ENCODE assay signal across 13 cellular contexts in genomic region chr22:46102752-46103151, GRCh38. TPM values are rescaled to one million over a fixed set of nuclear protein-coding genes. Genes with fewer than 3 reads are reported as not detected.
DNase-seq lines count a peak whose midpoint lies in the region; ATAC-seq and TF ChIP-seq lines count a peak whose summit lies in the region.
"Had no signal": no experiment of that assay in that cellular context is flagged by ENCODE, and none has a peak within 500 bp of the region (broad histone marks: within the 10 kb centered on the region; RNA-seq: fewer than 3 reads in every experiment).

No MANE protein-coding gene starts in this region.

- peak overlapping the region; percentile 89 for H3K27ac ChIP-seq in Panc1 (ENCODE audit: low read length)
- H3K27ac ChIP-seq in caudate nucleus (ENCODE audit: low read depth, low read length), result peak overlapping the region; percentile 97
- peak overlapping the region; percentile 87 to 92 for H3K27ac ChIP-seq in thoracic aorta

- H3K9ac ChIP-seq in mucosa of stomach (ENCODE audit: low read length), result peak overlapping the region; percentile 22

- BruUV-seq in Panc1 (replicated peaks; lab: Mats Ljungman, UMichigan), result no TSS peak

- DNase-seq in Panc1 (ENCODE audit: low read depth, low spot score) (no peak), caudate nucleus (lab: John Stamatoyannopoulos, UW) (peak in 5 of 61 donors; percentile 33 to 52 (median 44)), thoracic aorta (ENCODE audit: low spot score) (no peak), GOT3 (lab: John Stamatoyannopoulos, UW) (no peak), AML-193 (lab: John Stamatoyannopoulos, UW) (no peak)
- DNase-seq: activated effector memory CD4-positive, alpha-beta T cell treated with anti-CD3 and anti-CD28 coated beads, Interleukin-2, amount 50 U/mL, for 16 hours; DMS 273 treated with DMSO at 0.1 percent for 48 hours; midbrain; NCI-H510A; stimulated activated naive CD8-positive, alpha-beta T cell treated with anti-CD3 and anti-CD28 coated beads, Interleukin-15, amount 100 ng/mL, for 72 hours had no signal

- no peaks in the 10 kb centered on the region for H3K9me3 ChIP-seq in Panc1 (ENCODE audit: control insufficient read depth, insufficient read depth, low read depth, low read length)
- H3K9me3 ChIP-seq in mucosa of stomach (ENCODE audit: control insufficient read depth, low read length), result no peaks in the 10 kb centered on the region
- no peaks in the 10 kb centered on the region for H3K9me3 ChIP-seq in thoracic aorta

- TF ChIP-seq CTCF in Panc1 (IDR thresholded peaks at IDR 0.05) (no peak), thoracic aorta (IDR thresholded peaks at IDR 0.05) (no peak)

- CTCF ChIA-PET in Panc1 (lab: Charles Lee), result no interaction called here

- H3K4me1 ChIP-seq in Panc1 (ENCODE audit: control insufficient read depth, insufficient read depth, low read length) (peaks cover 89% of the 10 kb centered on the region), mucosa of stomach (ENCODE audit: control insufficient read depth, insufficient read depth, low read length) (peaks cover 74% of the 10 kb centered on the region), thoracic aorta (ENCODE audit: control insufficient read depth in 1 of 2, low read depth in 2 of 2) (peaks cover 52 to 100% of the 10 kb centered on the region in 2 donors)

- H3K36me3 ChIP-seq in Panc1 (ENCODE audit: control insufficient read depth, insufficient read depth, low read length) (peaks cover 2% of the 10 kb centered on the region; the same call in 1 of the 2 replicates), mucosa of stomach (ENCODE audit: control insufficient read depth, insufficient read depth, low read length) (peaks cover 51% of the 10 kb centered on the region), thoracic aorta (peaks cover 49% of the 10 kb centered on the region)

- intact Hi-C loops in Panc1 (cut with micrococcal nuclease; ENCODE audit: unreplicated experiment), result no loop called here

- no peak overlapping the region for H3K4me3 ChIP-seq in Panc1 (ENCODE audit: low read depth in 2 of 2, low read length in 2 of 2)
- no peak overlapping the region for H3K4me3 ChIP-seq in mucosa of stomach (ENCODE audit: low read length)
- no peak overlapping the region for H3K4me3 ChIP-seq in thoracic aorta

- ATAC-seq in Panc1 (no peak), thoracic aorta (ENCODE audit: insufficient number of reproducible peaks, low FRiP score, low read depth) (no peak), GM19467 (IDR thresholded peaks at IDR 0.05; ENCODE audit: unreplicated experiment) (no peak)
- ATAC-seq: HepG2; stimulated activated naive CD8-positive, alpha-beta T cell treated with anti-CD3 and anti-CD28 coated beads, Interleukin-15, amount 100 ng/mL, for 72 hours had no signal

- in situ Hi-C loops in Panc1 (cut with HindIII; ENCODE audit: low pct_unique_long_range_greater_than_20kb, low sequenced_read_pairs), result no loop called here

- POLR2A ChIA-PET in Panc1 (lab: Charles Lee), result no interaction called here

- H3K27me3 ChIP-seq in Panc1 (ENCODE audit: control insufficient read depth, insufficient read depth, low read length) (no peaks in the 10 kb centered on the region), mucosa of stomach (ENCODE audit: control insufficient read depth, insufficient read depth, low read length) (no peaks in the 10 kb centered on the region), thoracic aorta (replicated peaks; ENCODE audit: insufficient read depth) (no peaks in the 10 kb centered on the region)

RNA-seq across cellular contexts. Expression of gene PPARA, which starts 47.6 kb away (rescaled TPM):
- total RNA-seq in Panc1 (2021; ENCODE audit: unreplicated experiment) (10.7 TPM), thoracic aorta (10 to 100 TPM; 21.9 to 67.8 TPM)
- 9.2 TPM for polyA plus RNA-seq in Panc1 (2012; ENCODE audit: insufficient read length)
